Comparison of ENCODE assay signal across 9 cellular contexts in the genomic region with DNA sequence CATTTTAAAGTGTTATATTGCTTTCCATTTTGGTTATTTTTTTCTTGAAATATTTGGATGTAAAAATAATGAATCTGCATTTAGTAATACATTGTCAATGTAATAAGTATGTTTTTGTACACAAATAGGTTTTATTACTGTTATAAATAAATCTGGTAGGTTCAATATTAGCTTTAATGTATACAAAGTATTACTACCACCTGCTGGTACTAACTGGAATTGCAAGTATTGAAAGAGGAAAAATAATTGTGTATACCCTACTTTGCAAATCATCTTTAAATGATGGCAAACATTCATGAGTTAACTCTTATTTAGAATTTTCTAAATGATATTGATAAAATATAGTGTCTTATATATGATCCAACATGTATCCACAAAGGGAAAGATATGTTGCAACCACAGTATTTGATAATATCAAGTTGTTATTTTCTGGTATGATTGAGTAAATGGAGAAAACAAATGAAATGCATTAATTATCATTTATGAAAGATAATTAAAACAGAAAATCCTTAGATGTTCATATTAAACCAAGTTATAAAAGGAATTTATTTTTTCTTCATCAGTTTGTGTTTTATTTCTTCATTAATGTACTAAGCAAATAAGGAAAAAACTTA. TPM values are rescaled to one million over a fixed set of nuclear protein-coding genes. Genes with fewer than 3 reads are reported as not detected.
DNase-seq lines count a peak whose midpoint lies in the region; ATAC-seq, FAIRE-seq and TF ChIP-seq lines count a peak whose summit lies in the region.
"Had no signal": no experiment of that assay in that cellular context is flagged by ENCODE, and none has a peak within 500 bp of the region (broad histone marks: within the 10 kb centered on the region; RNA-seq: fewer than 3 reads in every experiment).

No MANE protein-coding gene starts in this region.

- peak; percentile 12 for DNase-seq in Daoy (ENCODE audit: low read depth)
- DNase-seq in HTR-8/SVneo (ENCODE audit: insufficient read length, low spot score), result peak; percentile 10
- no peak for DNase-seq in WTC11 (ENCODE audit: low spot score)
- DNase-seq in medulla oblongata (ENCODE audit: extremely low spot score), result peak; percentile 51
- DNase-seq in NCI-H128 (lab: John Stamatoyannopoulos, UW; ENCODE audit: unreplicated experiment), result no peak
- DNase-seq in T-cell, result no peak
- no peak for DNase-seq in activated naive CD4-positive, alpha-beta T cell treated with anti-CD3 and anti-CD28 coated beads, Interleukin-2, amount 10 ng/mL, durations not matched to agents 7 days and 5 days
- no peak for DNase-seq in HPDE6-E6E7 (ENCODE audit: extremely low spot score)

- peaks cover 48% of the 10 kb centered on the region for H3K36me3 Mint-ChIP-seq in WTC11
- no peaks in the 10 kb centered on the region for H3K36me3 Mint-ChIP-seq in T-cell
- H3K36me3 Mint-ChIP-seq in activated naive CD4-positive, alpha-beta T cell treated with anti-CD3 and anti-CD28 coated beads, Interleukin-2, amount 10 ng/mL, durations not matched to agents 7 days and 5 days, result no peaks in the 10 kb centered on the region

- H3K4me1 Mint-ChIP-seq in WTC11, result no peaks in the 10 kb centered on the region
- no peaks in the 10 kb centered on the region for H3K4me1 Mint-ChIP-seq in T-cell
- no peaks in the 10 kb centered on the region for H3K4me1 Mint-ChIP-seq in activated naive CD4-positive, alpha-beta T cell treated with anti-CD3 and anti-CD28 coated beads, Interleukin-2, amount 10 ng/mL, durations not matched to agents 7 days and 5 days

- FAIRE-seq in HTR-8/SVneo (lab: Jason Lieb, UNC), result no peak
- FAIRE-seq: keratinocyte had no signal

- H3K27ac Mint-ChIP-seq in WTC11, result no peak overlapping the region
- H3K27ac Mint-ChIP-seq in T-cell, result no peak overlapping the region
- no peak overlapping the region for H3K27ac Mint-ChIP-seq in activated naive CD4-positive, alpha-beta T cell treated with anti-CD3 and anti-CD28 coated beads, Interleukin-2, amount 10 ng/mL, durations not matched to agents 7 days and 5 days

- no peak for ATAC-seq in WTC11
- ATAC-seq in T-cell (replicated peaks in 1 of 4), result no peak

- no peak overlapping the region for H3K4me3 Mint-ChIP-seq in WTC11
- H3K4me3 Mint-ChIP-seq in T-cell, result no peak overlapping the region
- H3K4me3 Mint-ChIP-seq in activated naive CD4-positive, alpha-beta T cell treated with anti-CD3 and anti-CD28 coated beads, Interleukin-2, amount 10 ng/mL, durations not matched to agents 7 days and 5 days, result no peak overlapping the region

- peak; percentile 77 for TF ChIP-seq CTCF in WTC11 (IDR thresholded peaks at IDR 0.05)

- peaks cover 2% of the 10 kb centered on the region for H3K27me3 Mint-ChIP-seq in WTC11 (ENCODE audit: low read depth)
- no peaks in the 10 kb centered on the region for H3K27me3 Mint-ChIP-seq in T-cell
- H3K27me3 Mint-ChIP-seq in activated naive CD4-positive, alpha-beta T cell treated with anti-CD3 and anti-CD28 coated beads, Interleukin-2, amount 10 ng/mL, durations not matched to agents 7 days and 5 days, result no peaks in the 10 kb centered on the region

- no peaks in the 10 kb centered on the region; the same call in none of the 2 replicates for H3K9me3 Mint-ChIP-seq in WTC11
- H3K9me3 Mint-ChIP-seq in T-cell, result peaks cover 0 to 2% (median 0%) of the 10 kb centered on the region in 3 donors
- H3K9me3 Mint-ChIP-seq in activated naive CD4-positive, alpha-beta T cell treated with anti-CD3 and anti-CD28 coated beads, Interleukin-2, amount 10 ng/mL, durations not matched to agents 7 days and 5 days, result no peaks in the 10 kb centered on the region

- CTCF ChIA-PET in WTC11 (lab: Charles Lee) (interaction anchor here (0.7 kb wide), 1 partner anchor 54 kb away, joined by 3 read pairs; no protein-coding TSS in a partner anchor), T-cell (lab: Charles Lee) (no interaction called here)
- CTCF ChIA-PET in activated naive CD4-positive, alpha-beta T cell treated with anti-CD3 and anti-CD28 coated beads, Interleukin-2, amount 10 ng/mL, durations not matched to agents 7 days and 5 days (lab: Charles Lee), result interaction anchor here (0.6 to 1.2 kb wide), 2 partner anchors 106 to 187 kb away, joined by 3 read pairs; no protein-coding TSS in a partner anchor

- POLR2A ChIA-PET in WTC11 (lab: Charles Lee), result no interaction called here
- POLR2A ChIA-PET in T-cell (lab: Charles Lee), result no interaction called here

TF ChIP-seq in WTC11, 78 proteins besides CTCF, POLR2A, EP300 and RAD21:
- TF ChIP-seq ZNF416 (CRISPR knock-in tag; IDR thresholded peaks at IDR 0.05), result no peak
- TF ChIP-seq ZNF263 (CRISPR knock-in tag; IDR thresholded peaks at IDR 0.05; ENCODE audit: low read depth), result no peak
- no peak for TF ChIP-seq EMX1 (CRISPR knock-in tag; IDR thresholded peaks at IDR 0.05)
- TF ChIP-seq, protein P1, sequence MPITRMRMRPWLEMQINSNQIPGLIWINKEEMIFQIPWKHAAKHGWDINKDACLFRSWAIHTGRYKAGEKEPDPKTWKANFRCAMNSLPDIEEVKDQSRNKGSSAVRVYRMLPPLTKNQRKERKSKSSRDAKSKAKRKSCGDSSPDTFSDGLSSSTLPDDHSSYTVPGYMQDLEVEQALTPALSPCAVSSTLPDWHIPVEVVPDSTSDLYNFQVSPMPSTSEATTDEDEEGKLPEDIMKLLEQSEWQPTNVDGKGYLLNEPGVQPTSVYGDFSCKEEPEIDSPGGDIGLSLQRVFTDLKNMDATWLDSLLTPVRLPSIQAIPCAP (CRISPR knock-in tag; IDR thresholded peaks at IDR 0.05), result no peak
- TF ChIP-seq MYBL2 (CRISPR knock-in tag; IDR thresholded peaks at IDR 0.05), result no peak
- TF ChIP-seq ZNF138 (CRISPR knock-in tag; conservative IDR thresholded peaks at IDR 0.05), result no peak
- TF ChIP-seq GTF2I (CRISPR knock-in tag; conservative IDR thresholded peaks at IDR 0.05), result no peak
- no peak for TF ChIP-seq ESRRA (CRISPR knock-in tag; IDR thresholded peaks at IDR 0.05; ENCODE audit: borderline replicate concordance)
- no peak for TF ChIP-seq PRRX2 (CRISPR knock-in tag; IDR thresholded peaks at IDR 0.05)
- TF ChIP-seq, protein P2, sequence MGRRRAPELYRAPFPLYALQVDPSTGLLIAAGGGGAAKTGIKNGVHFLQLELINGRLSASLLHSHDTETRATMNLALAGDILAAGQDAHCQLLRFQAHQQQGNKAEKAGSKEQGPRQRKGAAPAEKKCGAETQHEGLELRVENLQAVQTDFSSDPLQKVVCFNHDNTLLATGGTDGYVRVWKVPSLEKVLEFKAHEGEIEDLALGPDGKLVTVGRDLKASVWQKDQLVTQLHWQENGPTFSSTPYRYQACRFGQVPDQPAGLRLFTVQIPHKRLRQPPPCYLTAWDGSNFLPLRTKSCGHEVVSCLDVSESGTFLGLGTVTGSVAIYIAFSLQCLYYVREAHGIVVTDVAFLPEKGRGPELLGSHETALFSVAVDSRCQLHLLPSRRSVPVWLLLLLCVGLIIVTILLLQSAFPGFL (CRISPR knock-in tag; IDR thresholded peaks at IDR 0.05; ENCODE audit: borderline replicate concordance), result no peak
- TF ChIP-seq, protein P3, sequence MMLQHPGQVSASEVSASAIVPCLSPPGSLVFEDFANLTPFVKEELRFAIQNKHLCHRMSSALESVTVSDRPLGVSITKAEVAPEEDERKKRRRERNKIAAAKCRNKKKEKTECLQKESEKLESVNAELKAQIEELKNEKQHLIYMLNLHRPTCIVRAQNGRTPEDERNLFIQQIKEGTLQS (CRISPR knock-in tag; conservative IDR thresholded peaks at IDR 0.05), result no peak
TF ChIP-seq in WTC11: peak in this region for 0.

RNA-seq across cellular contexts. Expression of a gene that starts 3.2 kb away (rescaled TPM):
- total RNA-seq in Daoy (2014; rRNA removed; shearing (Covaris generic)), result not detected in 2 replicates
- total RNA-seq in WTC11 (2021) (not detected in 3 replicates), T-cell (not detected)

RNA-seq across cellular contexts. Expression of a gene that starts 42.3 kb away (rescaled TPM):
- not detected in 2 replicates for total RNA-seq in Daoy (2014; rRNA removed; shearing (Covaris generic))
- total RNA-seq in WTC11 (2021) (not detected in 3 replicates), T-cell (not detected)

RNA-seq across cellular contexts. Expression of a gene that starts 52.6 kb away (rescaled TPM):
- not detected in 2 replicates for total RNA-seq in Daoy (2014; rRNA removed; shearing (Covaris generic))
- total RNA-seq in WTC11 (2021) (not detected in 3 replicates), T-cell (not detected)

Comparison
In these comparisons a context has a peak if more than half of its experiments do, and no peak if none do; other contexts are left out.
1. DNase-seq: peak in Daoy (single experiment), HTR-8/SVneo (single experiment) and medulla oblongata (single experiment); none in WTC11 (single experiment), NCI-H128 (single experiment), T-cell (0 of 34), activated naive CD4-positive, alpha-beta T cell treated with anti-CD3 and anti-CD28 coated beads, Interleukin-2, amount 10 ng/mL, durations not matched to agents 7 days and 5 days (single experiment) and HPDE6-E6E7 (single experiment).
2. CTCF ChIA-PET loops: an anchor here in WTC11 (0.7 kb wide) and activated naive CD4-positive, alpha-beta T cell treated with anti-CD3 and anti-CD28 coated beads, Interleukin-2, amount 10 ng/mL, durations not matched to agents 7 days and 5 days (0.6 to 1.2 kb wide); none called in T-cell.